ENCODE assay signal across 1 cellular context in the genomic region with DNA sequence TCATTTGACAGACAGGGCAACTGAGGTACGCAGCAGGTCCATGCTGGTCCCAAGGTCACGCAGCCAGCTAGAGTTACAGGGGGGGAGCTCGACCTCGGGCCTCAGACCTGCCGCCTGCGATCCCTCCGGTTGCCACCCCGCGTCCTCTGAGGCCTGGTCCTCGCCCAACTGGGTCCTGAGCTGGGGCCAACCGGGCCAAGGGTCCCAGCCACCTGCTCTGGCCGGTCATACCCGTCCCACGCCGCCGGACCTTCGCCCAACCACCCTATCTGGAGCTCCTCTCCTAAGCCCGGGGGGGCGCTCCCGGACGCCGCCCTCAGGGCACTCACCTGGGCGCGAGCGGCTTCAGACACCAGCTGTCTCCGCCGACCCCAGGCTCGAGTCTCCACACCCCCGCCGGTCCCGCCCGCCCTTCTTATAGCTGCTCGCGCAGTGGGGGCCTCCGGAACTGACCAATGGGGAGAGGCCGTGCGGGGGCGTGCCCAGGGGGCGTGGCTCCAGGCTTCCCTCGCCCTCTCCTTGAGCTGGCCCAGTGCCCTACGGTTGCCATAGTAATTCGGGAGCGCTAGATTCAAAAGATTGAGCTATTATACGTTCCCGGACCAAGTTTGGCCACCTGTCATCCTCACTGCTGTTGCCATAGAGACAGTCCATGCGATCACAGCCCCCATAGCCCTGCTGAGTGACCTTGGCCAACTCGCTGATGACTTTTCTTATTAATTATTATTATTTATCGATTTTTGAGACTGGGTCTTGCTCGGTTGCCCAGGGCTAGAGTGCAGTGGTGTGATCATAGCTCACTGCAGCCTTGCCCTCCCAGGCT.
A peak's percentile ranks its signal among the peaks of the same experiment; 100 is the strongest.
TF ChIP-seq lines count a peak whose summit lies in the region.

A gene with protein sequence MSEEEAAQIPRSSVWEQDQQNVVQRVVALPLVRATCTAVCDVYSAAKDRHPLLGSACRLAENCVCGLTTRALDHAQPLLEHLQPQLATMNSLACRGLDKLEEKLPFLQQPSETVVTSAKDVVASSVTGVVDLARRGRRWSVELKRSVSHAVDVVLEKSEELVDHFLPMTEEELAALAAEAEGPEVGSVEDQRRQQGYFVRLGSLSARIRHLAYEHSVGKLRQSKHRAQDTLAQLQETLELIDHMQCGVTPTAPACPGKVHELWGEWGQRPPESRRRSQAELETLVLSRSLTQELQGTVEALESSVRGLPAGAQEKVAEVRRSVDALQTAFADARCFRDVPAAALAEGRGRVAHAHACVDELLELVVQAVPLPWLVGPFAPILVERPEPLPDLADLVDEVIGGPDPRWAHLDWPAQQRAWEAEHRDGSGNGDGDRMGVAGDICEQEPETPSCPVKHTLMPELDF (minus strand): TSS at position 389 of the 823 bp plus-strand sequence. CDS start 1,150 bp downstream, outside the sequence.

TF ChIP-seq in K562, 482 proteins besides CTCF, POLR2A, EP300 and RAD21 (continued from another document and continues in another):
- TF ChIP-seq TFAP4 (CRISPR knock-in tag; IDR thresholded peaks at IDR 0.05; ENCODE audit: borderline replicate concordance) (peak; percentile 88), HDAC6 (IDR thresholded peaks at IDR 0.05; ENCODE audit: low read depth, low read length) (no peak), MAX (CRISPR knock-in tag; IDR thresholded peaks at IDR 0.05) (no peak), FOXK2 (conservative IDR thresholded peaks at IDR 0.05 in 1 of 2, IDR thresholded peaks at IDR 0.05 in 1 of 2; ENCODE audit: low read depth in 2 of 2) (no peak), FIP1L1 (IDR thresholded peaks at IDR 0.05; ENCODE audit: low read depth, low read length, poor library complexity, severe bottlenecking) (peak; percentile 40), JUN (IDR thresholded peaks at IDR 0.05; ENCODE audit: borderline replicate concordance, low read depth, low read length) (no peak), JUN (CRISPR knock-in tag; IDR thresholded peaks at IDR 0.05; ENCODE audit: borderline replicate concordance) (no peak), ZNF3 (CRISPR knock-in tag; IDR thresholded peaks at IDR 0.05) (no peak), KHSRP (IDR thresholded peaks at IDR 0.05) (no peak), FOXP4 (CRISPR knock-in tag; IDR thresholded peaks at IDR 0.05; ENCODE audit: borderline replicate concordance) (no peak), MCM3 (IDR thresholded peaks at IDR 0.05) (no peak), SUPT5H (IDR thresholded peaks at IDR 0.05) (peak; percentile 44; the same call in 1 of the 2 replicates), ZNF318 (IDR thresholded peaks at IDR 0.05; ENCODE audit: borderline replicate concordance in 1 of 2, low read depth in 1 of 2) (no peak), ZNF668 (CRISPR knock-in tag; IDR thresholded peaks at IDR 0.05) (no peak), IRF2 (CRISPR knock-in tag; IDR thresholded peaks at IDR 0.05) (no peak), FOXM1 (IDR thresholded peaks at IDR 0.05; ENCODE audit: low read depth) (no peak), FOXM1 (CRISPR knock-in tag; IDR thresholded peaks at IDR 0.05; ENCODE audit: low read depth) (no peak), ZNF592 (IDR thresholded peaks at IDR 0.05) (no peak), SPI1 (IDR thresholded peaks at IDR 0.05; ENCODE audit: borderline replicate concordance, low read depth, low read length) (no peak), FOXO4 (CRISPR knock-in tag; IDR thresholded peaks at IDR 0.05) (no peak), ZEB2 (IDR thresholded peaks at IDR 0.05) (no peak), CTBP1 (IDR thresholded peaks at IDR 0.05; ENCODE audit: borderline replicate concordance) (0 out of 2 replicates have a peak, but pooled peaks have one; percentile 26), MED1 (CRISPR knock-in tag; IDR thresholded peaks at IDR 0.05; ENCODE audit: borderline replicate concordance) (no peak), ZNF764 (CRISPR knock-in tag; IDR thresholded peaks at IDR 0.05; ENCODE audit: low read depth) (no peak), HOMEZ (CRISPR knock-in tag; IDR thresholded peaks at IDR 0.05) (no peak), BRF1 (IDR thresholded peaks at IDR 0.05; ENCODE audit: borderline replicate concordance, extremely low read depth, insufficient read length) (no peak), SRSF7 (optimal IDR thresholded peaks at IDR 0.05; ENCODE audit: low read depth, low read length) (no peak)
- TF ChIP-seq, protein P1, sequence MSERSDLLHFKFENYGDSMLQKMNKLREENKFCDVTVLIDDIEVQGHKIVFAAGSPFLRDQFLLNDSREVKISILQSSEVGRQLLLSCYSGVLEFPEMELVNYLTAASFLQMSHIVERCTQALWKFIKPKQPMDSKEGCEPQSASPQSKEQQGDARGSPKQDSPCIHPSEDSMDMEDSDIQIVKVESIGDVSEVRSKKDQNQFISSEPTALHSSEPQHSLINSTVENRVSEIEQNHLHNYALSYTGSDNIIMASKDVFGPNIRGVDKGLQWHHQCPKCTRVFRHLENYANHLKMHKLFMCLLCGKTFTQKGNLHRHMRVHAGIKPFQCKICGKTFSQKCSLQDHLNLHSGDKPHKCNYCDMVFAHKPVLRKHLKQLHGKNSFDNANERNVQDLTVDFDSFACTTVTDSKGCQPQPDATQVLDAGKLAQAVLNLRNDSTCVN (CRISPR knock-in tag; IDR thresholded peaks at IDR 0.05), result no peak
